ENCODE assay signal across 18 cellular contexts in genomic region chr17:58918072-58918471, GRCh38.
"Had no signal": no experiment of that assay in that cellular context is flagged by ENCODE, and none has a peak within 500 bp of the region (broad histone marks: within the 10 kb centered on the region; RNA-seq: fewer than 3 reads in every experiment).

No MANE protein-coding gene starts in this region.

- H3K27me3 ChIP-seq: gastrocnemius medialis, testis had no signal

- H3K36me3 Mint-ChIP-seq: activated naive CD4-positive, alpha-beta T cell treated with anti-CD3 and anti-CD28 coated beads, Interleukin-2, amount 50 U/mL, for 24 hours had no signal

- H3K36me3 ChIP-seq: gastrocnemius medialis, lower lobe of right lung had no signal

- H3K4me3 ChIP-seq: gastrocnemius medialis, lower lobe of right lung, testis had no signal

- H3K4me1 ChIP-seq: gastrocnemius medialis, lower lobe of right lung, testis had no signal

- DNase-seq: activated CD4-positive, alpha-beta T cell treated with anti-CD3 and anti-CD28 coated beads, Interleukin-2, amount 50 U/mL, for 1 hour; activated CD4-positive, CD25-positive, alpha-beta regulatory T cell; activated T-cell treated with anti-CD3 and anti-CD28 coated beads, Interleukin-2, amount 50 U/mL, for 1 hour; cerebellar nuclear complex; effector memory CD8-positive, alpha-beta T cell; gastrocnemius medialis; left cardiac atrium; lower lobe of right lung; midbrain; stimulated activated CD4-positive, alpha-beta T cell treated with anti-CD3 and anti-CD28 coated beads, Interleukin-15, amount 100 ng/mL, for 24 hours; stimulated activated CD4-positive, alpha-beta T cell treated with anti-CD3 and anti-CD28 coated beads, Interleukin-4, amount 100 ng/mL, for 4 hours; stimulated activated naive CD8-positive, alpha-beta T cell treated with anti-CD3 and anti-CD28 coated beads, Interleukin-15, amount 100 ng/mL, for 72 hours; testis had no signal

- H3K9me3 Mint-ChIP-seq: activated naive CD4-positive, alpha-beta T cell treated with anti-CD3 and anti-CD28 coated beads, Interleukin-2, amount 50 U/mL, for 24 hours; dendritic cell treated with granulocyte-macrophage colony-stimulating factor and Interleukin-4, amounts not matched to agents 40 ng/mL and 50 ng/mL, for 4 days; effector memory CD8-positive, alpha-beta T cell had no signal

- H3K27ac Mint-ChIP-seq: activated naive CD4-positive, alpha-beta T cell treated with anti-CD3 and anti-CD28 coated beads, Interleukin-2, amount 50 U/mL, for 24 hours; dendritic cell treated with granulocyte-macrophage colony-stimulating factor and Interleukin-4, amounts not matched to agents 40 ng/mL and 50 ng/mL, for 4 days; effector memory CD8-positive, alpha-beta T cell; stimulated activated naive CD8-positive, alpha-beta T cell treated with anti-CD3 and anti-CD28 coated beads, Interleukin-15, amount 100 ng/mL, for 72 hours had no signal

- H2AFZ ChIP-seq: parathyroid adenoma had no signal

- H3K79me2 ChIP-seq: parathyroid adenoma had no signal

- H3K27me3 Mint-ChIP-seq: stimulated activated naive CD8-positive, alpha-beta T cell treated with anti-CD3 and anti-CD28 coated beads, Interleukin-15, amount 100 ng/mL, for 72 hours had no signal

- H3K4me3 Mint-ChIP-seq: activated naive CD4-positive, alpha-beta T cell treated with anti-CD3 and anti-CD28 coated beads, Interleukin-2, amount 50 U/mL, for 24 hours; dendritic cell treated with granulocyte-macrophage colony-stimulating factor and Interleukin-4, amounts not matched to agents 40 ng/mL and 50 ng/mL, for 4 days; effector memory CD8-positive, alpha-beta T cell; stimulated activated naive CD8-positive, alpha-beta T cell treated with anti-CD3 and anti-CD28 coated beads, Interleukin-15, amount 100 ng/mL, for 72 hours had no signal

- ATAC-seq: effector memory CD8-positive, alpha-beta T cell; gastrocnemius medialis; left cardiac atrium; lower lobe of right lung; stimulated activated naive CD8-positive, alpha-beta T cell treated with anti-CD3 and anti-CD28 coated beads, Interleukin-15, amount 100 ng/mL, for 72 hours had no signal

- H3K9me3 ChIP-seq: gastrocnemius medialis, lower lobe of right lung, testis had no signal

- FAIRE-seq: TTC549 had no signal

- H3K9ac ChIP-seq: parathyroid adenoma had no signal

- H3K27ac ChIP-seq: epithelial cell of prostate, gastrocnemius medialis, lower lobe of right lung, parathyroid adenoma, testis had no signal
